In genomic region chr3:102737353-102737752, GRCh38 we compare ENCODE assay signal across 1 cellular context.
TF ChIP-seq lines count a peak whose summit lies in the region.

No MANE protein-coding gene starts in this region.

TF ChIP-seq in H1, 55 proteins besides CTCF, POLR2A, EP300 and RAD21 (continued from another document):
- TF ChIP-seq ATF2 (IDR thresholded peaks at IDR 0.05; ENCODE audit: low read length), result no peak
- TF ChIP-seq JUND (IDR thresholded peaks at IDR 0.05; ENCODE audit: low read length), result no peak
- TF ChIP-seq YY1 (IDR thresholded peaks at IDR 0.05; ENCODE audit: low read depth, low read length), result no peak
- no peak for TF ChIP-seq TBP (IDR thresholded peaks at IDR 0.05; ENCODE audit: low read depth, low read length)
